ENCODE assay signal across 1 cellular context in the genomic region with DNA sequence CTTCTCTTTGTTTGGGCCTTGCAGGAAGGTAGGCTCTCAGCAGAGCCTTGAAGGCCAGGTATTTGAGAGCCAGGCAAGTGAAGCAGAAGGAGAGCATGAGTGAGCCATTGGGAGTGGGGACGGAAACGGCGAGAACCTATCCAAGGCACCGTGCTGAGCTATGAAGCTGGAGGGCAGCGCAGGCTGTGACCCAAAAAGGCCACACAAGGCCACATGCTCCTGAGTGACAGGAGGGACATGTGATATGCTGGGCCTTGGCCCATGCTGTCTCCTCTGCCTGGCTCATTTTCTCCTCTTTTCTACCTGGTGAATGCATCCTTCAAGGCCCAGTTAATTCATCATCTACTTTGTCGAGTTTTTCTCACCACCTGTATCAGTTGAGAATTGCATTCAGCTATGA.
TF ChIP-seq lines count a peak whose summit lies in the region.

No MANE protein-coding gene starts in this region.

TF ChIP-seq in H1, 55 proteins besides CTCF, POLR2A, EP300 and RAD21:
- TF ChIP-seq ASH2L (IDR thresholded peaks at IDR 0.05; ENCODE audit: low read length): no peak
- no peak for TF ChIP-seq SP2 (IDR thresholded peaks at IDR 0.05; ENCODE audit: low read length)
- no peak for TF ChIP-seq ZNF274 (IDR thresholded peaks at IDR 0.05; ENCODE audit: borderline replicate concordance, extremely low read depth, low read length)
- TF ChIP-seq YY1 (IDR thresholded peaks at IDR 0.05; ENCODE audit: low read depth, low read length): no peak
- TF ChIP-seq HDAC2 (IDR thresholded peaks at IDR 0.05; ENCODE audit: borderline replicate concordance in 1 of 2, low read depth in 2 of 2, low read length in 2 of 2): no peak
- TF ChIP-seq GABPA (IDR thresholded peaks at IDR 0.05; ENCODE audit: borderline replicate concordance, insufficient read depth, low read length): no peak
- no peak for TF ChIP-seq EZH2 (IDR thresholded peaks at IDR 0.05; ENCODE audit: low read depth, low read length, severe bottlenecking)
- TF ChIP-seq SUZ12 (IDR thresholded peaks at IDR 0.05; ENCODE audit: low read length): no peak
- TF ChIP-seq KDM1A (IDR thresholded peaks at IDR 0.05; ENCODE audit: borderline replicate concordance, low read length): no peak
- TF ChIP-seq CHD7 (IDR thresholded peaks at IDR 0.05; ENCODE audit: insufficient replicate concordance, low read length): no peak
- TF ChIP-seq PHF8 (conservative IDR thresholded peaks at IDR 0.05; ENCODE audit: low read depth, low read length): no peak
- TF ChIP-seq JUND (IDR thresholded peaks at IDR 0.05; ENCODE audit: low read length): no peak
- TF ChIP-seq POLR2AphosphoS5 (IDR thresholded peaks at IDR 0.05; ENCODE audit: low read depth, low read length): no peak
- TF ChIP-seq CEBPB (IDR thresholded peaks at IDR 0.05; ENCODE audit: low read depth, low read length): no peak
- TF ChIP-seq BRCA1 (IDR thresholded peaks at IDR 0.05; ENCODE audit: low read depth, low read length): no peak
